Comparison of ENCODE assay signal across 1 cellular context in the genomic region with DNA sequence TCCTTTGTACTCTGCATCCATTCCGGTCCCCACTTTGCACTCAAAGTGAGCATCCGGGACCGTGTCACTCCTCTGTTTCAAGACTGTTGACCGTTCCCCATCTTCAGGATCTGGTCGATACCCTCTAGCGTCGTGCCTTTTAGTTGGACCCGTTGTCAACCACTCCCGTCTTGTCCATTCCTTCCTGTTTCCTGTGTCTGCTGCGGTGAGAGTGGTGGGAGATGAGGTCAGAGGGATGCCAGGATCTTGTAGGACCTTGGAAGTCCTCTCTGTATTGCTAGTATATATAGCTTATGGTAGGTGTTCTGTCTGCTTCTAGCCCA.
A peak's percentile ranks its signal among the peaks of the same experiment; 100 is the strongest.
TF ChIP-seq lines count a peak whose summit lies in the region.

No MANE protein-coding gene starts in this region.

TF ChIP-seq in GM12878, 131 proteins besides CTCF, POLR2A, EP300 and RAD21:
- TF ChIP-seq MTA3 (IDR thresholded peaks at IDR 0.05; ENCODE audit: borderline replicate concordance, low read length) (peak; percentile 47; the same call in 1 of the 2 replicates), GATAD2B (conservative IDR thresholded peaks at IDR 0.05; ENCODE audit: low read depth) (0 out of 2 replicates have a peak, but pooled peaks have one; percentile 5), WRNIP1 (IDR thresholded peaks at IDR 0.05; ENCODE audit: borderline replicate concordance, low read depth, low read length) (no peak), BHLHE40 (IDR thresholded peaks at IDR 0.05; ENCODE audit: borderline replicate concordance in 1 of 2, low read depth in 2 of 2, low read length in 1 of 2) (no peak), RUNX3 (IDR thresholded peaks at IDR 0.05; ENCODE audit: low read length) (no peak), POLR2AphosphoS2 (IDR thresholded peaks at IDR 0.05; ENCODE audit: low read depth, low read length) (no peak), JUND (IDR thresholded peaks at IDR 0.05; ENCODE audit: low read depth, low read length) (no peak), ZNF217 (IDR thresholded peaks at IDR 0.05) (no peak; the same call in 1 of the 2 replicates)
